25 cellular contexts compared by ENCODE assay signal in genomic region chr17:43314582-43314981, GRCh38.
DNase-seq lines count a peak whose midpoint lies in the region; ATAC-seq and TF ChIP-seq lines count a peak whose summit lies in the region.
"Had no signal": no experiment of that assay in that cellular context is flagged by ENCODE, and none has a peak within 500 bp of the region (broad histone marks: within the 10 kb centered on the region; RNA-seq: fewer than 3 reads in every experiment).

No MANE protein-coding gene starts in this region.

- POLR2A ChIA-PET in IMR-90 (lab: Charles Lee; ENCODE audit: unreplicated experiment) = interaction anchor here (1.8 to 2.8 kb wide), 2 partner anchors 47 to 53 kb away, joined by 35 to 68 read pairs; no protein-coding TSS in a partner anchor

- no peak overlapping the region for H3K14ac ChIP-seq in IMR-90 (replicated peaks; ENCODE audit: low read depth, low read length)

- CTCF ChIA-PET in activated CD8-positive, alpha-beta memory T cell treated with anti-CD3 and anti-CD28 coated beads, Interleukin-2, amount 10 ng/mL, durations not matched to agents 7 days and 5 days (lab: Charles Lee) = interaction anchor here (1.0 kb wide), 1 partner anchor 169 kb away, joined by 3 read pairs; the partner anchor contains the start of gene DHX8
- CTCF ChIA-PET in IMR-90 (lab: Yijun Ruan, JAX) = interaction anchor here (0.7 kb wide), 1 partner anchor 208 kb away, joined by 5 read pairs; no protein-coding TSS in a partner anchor

- H2BK120ac ChIP-seq in IMR-90 (ENCODE audit: low read depth, low read length) = no peak overlapping the region

- H3K4me2 ChIP-seq in IMR-90 (ENCODE audit: low read depth, low read length) = no peak overlapping the region
- H3K4me2 ChIP-seq: hepatocyte had no signal

- no peak overlapping the region for H4K5ac ChIP-seq in IMR-90 (ENCODE audit: low read depth, low read length)

- H3K23ac ChIP-seq in IMR-90 (ENCODE audit: low read depth, low read length) = no peak overlapping the region

- no peak overlapping the region for H3K4ac ChIP-seq in IMR-90 (ENCODE audit: low read depth, low read length)

- H3K4me1 Mint-ChIP-seq in activated CD8-positive, alpha-beta memory T cell treated with anti-CD3 and anti-CD28 coated beads, Interleukin-2, amount 10 ng/mL, durations not matched to agents 7 days and 5 days = peaks cover 23% of the 10 kb centered on the region

- TF ChIP-seq CTCF in IMR-90 (conservative IDR thresholded peaks at IDR 0.05; ENCODE audit: low read depth, low read length) (no peak), brain microvascular endothelial cell (IDR thresholded peaks at IDR 0.05; ENCODE audit: low read depth, low read length, missing control alignments) (no peak)

- H3K9me3 ChIP-seq in IMR-90 (ENCODE audit: control insufficient read depth, insufficient read depth, low read length) = peaks cover under 1% of the 10 kb centered on the region; the same call in 1 of the 2 replicates
- H3K9me3 ChIP-seq: psoas muscle, thoracic aorta had no signal

- peak overlapping the region; percentile 99 for H2AFZ ChIP-seq in IMR-90 (replicated peaks; ENCODE audit: low read length, poor library complexity)
- H2AFZ ChIP-seq: hepatocyte had no signal

- no peak overlapping the region for H3K9ac ChIP-seq in IMR-90 (ENCODE audit: low read depth, low read length)

- H3K27ac ChIP-seq in IMR-90 (ENCODE audit: insufficient read depth, low read length) (0 out of 2 replicates have a peak overlapping the region, but pooled peaks have one; percentile 1), brain microvascular endothelial cell (no peak overlapping the region)
- H3K27ac ChIP-seq: hepatocyte, psoas muscle, thoracic aorta, WERI-Rb-1 had no signal

- no peaks in the 10 kb centered on the region for H3K4me1 ChIP-seq in IMR-90 (ENCODE audit: control insufficient read depth, insufficient read depth, low read length)
- H3K4me1 ChIP-seq: psoas muscle had no signal

- no peaks in the 10 kb centered on the region for H3K9me1 ChIP-seq in IMR-90 (ENCODE audit: insufficient read depth, low read length)

- no peak for TF ChIP-seq RAD21 in IMR-90 (IDR thresholded peaks at IDR 0.05; ENCODE audit: low read length)

- peak overlapping the region; percentile 2; the same call in 1 of the 2 replicates for H2AK5ac ChIP-seq in IMR-90 (ENCODE audit: low read depth, low read length)

- H3K27me3 ChIP-seq in IMR-90 (ENCODE audit: control insufficient read depth, insufficient read depth, low read length) (no peaks in the 10 kb centered on the region), brain microvascular endothelial cell (replicated peaks) (no peaks in the 10 kb centered on the region)
- H3K27me3 ChIP-seq: hepatocyte had no signal

- H4K8ac ChIP-seq in IMR-90 (ENCODE audit: low read depth in 2 of 2, low read length in 2 of 2) = no peak overlapping the region

- no peak overlapping the region for H3K27ac Mint-ChIP-seq in activated CD8-positive, alpha-beta memory T cell treated with anti-CD3 and anti-CD28 coated beads, Interleukin-2, amount 10 ng/mL, durations not matched to agents 7 days and 5 days
- H3K27ac Mint-ChIP-seq: activated CD8-positive, alpha-beta T cell treated with anti-CD3 and anti-CD28 coated beads, Interleukin-2, amount 10 ng/mL, durations not matched to agents 7 days and 5 days; nephron progenitor cell; stimulated activated effector memory CD8-positive, alpha-beta T cell treated with anti-CD3 and anti-CD28 coated beads, Interleukin-12 subunit alpha, Interleukin-12 subunit beta, amount 100 ng/mL, for 72 hours; T-helper 1 cell treated with Interleukin-12 subunit alpha and Interleukin-12 subunit beta and Interleukin-4 antibody, amounts not matched to agents 30 μg/mL and 1 μg/mL, for 36 hours had no signal

- H3K79me1 ChIP-seq in IMR-90 (ENCODE audit: low read depth in 1 of 2, low read length in 2 of 2) = no peaks in the 10 kb centered on the region

- H3K36me3 Mint-ChIP-seq in activated CD8-positive, alpha-beta memory T cell treated with anti-CD3 and anti-CD28 coated beads, Interleukin-2, amount 10 ng/mL, durations not matched to agents 7 days and 5 days = peaks cover 9% of the 10 kb centered on the region
- H3K36me3 Mint-ChIP-seq: stimulated activated effector memory CD8-positive, alpha-beta T cell treated with anti-CD3 and anti-CD28 coated beads, Interleukin-12 subunit alpha, Interleukin-12 subunit beta, amount 100 ng/mL, for 72 hours had no signal

- H3K4me3 ChIP-seq in IMR-90 (ENCODE audit: insufficient read depth, low read depth, low read length) (no peak overlapping the region), brain microvascular endothelial cell (ENCODE audit: low read depth, low read length) (no peak overlapping the region)
- H3K4me3 ChIP-seq: hepatocyte, psoas muscle, thoracic aorta had no signal

- dilution Hi-C loops in IMR-90 (cut with HindIII; ENCODE audit: low sequenced_read_pairs, unreplicated experiment) = no loop called here

- no peak overlapping the region for H4K91ac ChIP-seq in IMR-90 (ENCODE audit: insufficient read depth, low read depth, low read length)

- H3K36me3 ChIP-seq in IMR-90 (ENCODE audit: control insufficient read depth, insufficient read depth, low read length) = no peaks in the 10 kb centered on the region
- no peaks in the 10 kb centered on the region for H3K36me3 ChIP-seq in brain microvascular endothelial cell (replicated peaks)
- H3K36me3 ChIP-seq: thoracic aorta, WERI-Rb-1 had no signal

- no peak overlapping the region for H2BK20ac ChIP-seq in IMR-90 (ENCODE audit: low read depth, low read length)

- no peak overlapping the region for H3K4me3 Mint-ChIP-seq in activated CD8-positive, alpha-beta memory T cell treated with anti-CD3 and anti-CD28 coated beads, Interleukin-2, amount 10 ng/mL, durations not matched to agents 7 days and 5 days
- H3K4me3 Mint-ChIP-seq: activated CD8-positive, alpha-beta T cell treated with anti-CD3 and anti-CD28 coated beads, Interleukin-2, amount 10 ng/mL, durations not matched to agents 7 days and 5 days; central memory CD8-positive, alpha-beta T cell; nephron progenitor cell; stimulated activated effector memory CD8-positive, alpha-beta T cell treated with anti-CD3 and anti-CD28 coated beads, Interleukin-12 subunit alpha, Interleukin-12 subunit beta, amount 100 ng/mL, for 72 hours; T-helper 1 cell treated with Interleukin-12 subunit alpha and Interleukin-12 subunit beta and Interleukin-4 antibody, amounts not matched to agents 30 μg/mL and 1 μg/mL, for 36 hours had no signal

- peak; percentile 42 for DNase-seq in activated CD8-positive, alpha-beta memory T cell treated with anti-CD3 and anti-CD28 coated beads, Interleukin-2, amount 10 ng/mL, durations not matched to agents 7 days and 5 days
- no peak for DNase-seq in activated CD8-positive, alpha-beta memory T cell treated with anti-CD3 and anti-CD28 coated beads, Interleukin-2, amount 50 U/mL, for 48 hours
- no peak for DNase-seq in IMR-90
- DNase-seq in dermis blood vessel endothelial cell = peak; percentile 29
- DNase-seq in retina = peak; percentile 29
- DNase-seq in NCI-H1417 (lab: John Stamatoyannopoulos, UW) = no peak
- DNase-seq in brain microvascular endothelial cell = no peak
- no peak for DNase-seq in NK-92 (lab: John Stamatoyannopoulos, UW; ENCODE audit: unreplicated experiment)
- DNase-seq: activated CD8-positive, alpha-beta T cell treated with anti-CD3 and anti-CD28 coated beads, Interleukin-2, amount 10 ng/mL, durations not matched to agents 7 days and 5 days; activated effector memory CD4-positive, alpha-beta T cell treated with Interleukin-2 at 50 U/mL for 16 hours; C1 segment of cervical spinal cord; DMS 273 treated with DMSO at 0.1 percent for 48 hours; kidney; midbrain; NCI-H187; NCI-H345; nephron progenitor cell; psoas muscle; SHP77; WERI-Rb-1 had no signal

- no peak overlapping the region for H2BK5ac ChIP-seq in IMR-90 (ENCODE audit: low read depth, low read length, poor library complexity, severe bottlenecking)

- no peak for TF ChIP-seq POLR2A in IMR-90 (IDR thresholded peaks at IDR 0.05; ENCODE audit: low read depth, low read length)

- 96% methylated on average over 3 of the region's 3 CpGs; no CpG with 5 or more reads in 1 of the 2 experiments for WGBS in IMR-90 (ENCODE audit: extremely low coverage in 2 of 2, insufficient read length in 1 of 2), 2 experiments

- no peak overlapping the region for H3K56ac ChIP-seq in IMR-90 (ENCODE audit: extremely low read depth, insufficient read depth, low read length)

- BruUV-seq in IMR-90 (replicated peaks; lab: Mats Ljungman, UMichigan) = no TSS peak

- no peak overlapping the region for H3K18ac ChIP-seq in IMR-90 (ENCODE audit: low read depth, low read length)

- peak overlapping the region; percentile 71 for H2AK9ac ChIP-seq in IMR-90 (replicated peaks; ENCODE audit: low read depth, low read length, poor library complexity)

- intact Hi-C loops in IMR-90 (cut with micrococcal nuclease) = loop anchor here (10.0 kb wide), 1 partner anchor 320 kb away; the partner anchor contains the start of gene RPL27

- no peak overlapping the region for H2BK15ac ChIP-seq in IMR-90 (ENCODE audit: low read depth, low read length)

- in situ Hi-C loops in IMR-90 (cut with MboI; ENCODE audit: low sequenced_read_pairs) (loop anchor here (25.0 kb wide), 3 partner anchors 102 to 627 kb away; partner anchors contain the start of genes CCR10, CNTNAP1, PLEKHH3 and TMEM106A), brain microvascular endothelial cell (cut with HindIII; ENCODE audit: low pct_ligation_motif_present, low sequenced_read_pairs) (no loop called here)

- no peaks in the 10 kb centered on the region for H3K27me3 Mint-ChIP-seq in activated CD8-positive, alpha-beta memory T cell treated with anti-CD3 and anti-CD28 coated beads, Interleukin-2, amount 10 ng/mL, durations not matched to agents 7 days and 5 days
- H3K27me3 Mint-ChIP-seq: central memory CD8-positive, alpha-beta T cell had no signal

- H3K9me3 Mint-ChIP-seq in activated CD8-positive, alpha-beta memory T cell treated with anti-CD3 and anti-CD28 coated beads, Interleukin-2, amount 10 ng/mL, durations not matched to agents 7 days and 5 days (ENCODE audit: low read depth) = no peaks in the 10 kb centered on the region
- H3K9me3 Mint-ChIP-seq: stimulated activated effector memory CD8-positive, alpha-beta T cell treated with anti-CD3 and anti-CD28 coated beads, Interleukin-12 subunit alpha, Interleukin-12 subunit beta, amount 100 ng/mL, for 72 hours had no signal

- ATAC-seq in activated CD8-positive, alpha-beta memory T cell treated with anti-CD3 and anti-CD28 coated beads, Interleukin-2, amount 10 ng/mL, durations not matched to agents 7 days and 5 days = no peak
- no peak for ATAC-seq in IMR-90 (ENCODE audit: low read depth)
- ATAC-seq: activated CD8-positive, alpha-beta T cell treated with anti-CD3 and anti-CD28 coated beads, Interleukin-2, amount 10 ng/mL, durations not matched to agents 7 days and 5 days; psoas muscle; stimulated activated effector memory CD8-positive, alpha-beta T cell treated with anti-CD3 and anti-CD28 coated beads, Interleukin-12 subunit alpha, Interleukin-12 subunit beta, amount 100 ng/mL, for 72 hours had no signal

- H4K20me1 ChIP-seq in IMR-90 (ENCODE audit: insufficient read depth, low read length) = no peaks in the 10 kb centered on the region

TF ChIP-seq in IMR-90, 13 proteins besides CTCF, POLR2A, EP300 and RAD21 (continues in another document):
- no peak for TF ChIP-seq MAZ (IDR thresholded peaks at IDR 0.05; ENCODE audit: borderline replicate concordance, low read depth, low read length)
- no peak for TF ChIP-seq MAFK (IDR thresholded peaks at IDR 0.05; ENCODE audit: low read depth, low read length)
- TF ChIP-seq FOS (IDR thresholded peaks at IDR 0.05; ENCODE audit: low read depth, low read length) = no peak

Comparison
In these comparisons a context has a peak if more than half of its experiments do, and no peak if none do; other contexts are left out.
1. DNase-seq: peak in activated CD8-positive, alpha-beta memory T cell treated with anti-CD3 and anti-CD28 coated beads, Interleukin-2, amount 10 ng/mL, durations not matched to agents 7 days and 5 days (single experiment), dermis blood vessel endothelial cell (single experiment) and retina (single experiment); none in activated CD8-positive, alpha-beta memory T cell treated with anti-CD3 and anti-CD28 coated beads, Interleukin-2, amount 50 U/mL, for 48 hours (single experiment), IMR-90 (single experiment), NCI-H1417 (0 of 3), brain microvascular endothelial cell (single experiment) and NK-92 (single experiment).